In the genomic region with DNA sequence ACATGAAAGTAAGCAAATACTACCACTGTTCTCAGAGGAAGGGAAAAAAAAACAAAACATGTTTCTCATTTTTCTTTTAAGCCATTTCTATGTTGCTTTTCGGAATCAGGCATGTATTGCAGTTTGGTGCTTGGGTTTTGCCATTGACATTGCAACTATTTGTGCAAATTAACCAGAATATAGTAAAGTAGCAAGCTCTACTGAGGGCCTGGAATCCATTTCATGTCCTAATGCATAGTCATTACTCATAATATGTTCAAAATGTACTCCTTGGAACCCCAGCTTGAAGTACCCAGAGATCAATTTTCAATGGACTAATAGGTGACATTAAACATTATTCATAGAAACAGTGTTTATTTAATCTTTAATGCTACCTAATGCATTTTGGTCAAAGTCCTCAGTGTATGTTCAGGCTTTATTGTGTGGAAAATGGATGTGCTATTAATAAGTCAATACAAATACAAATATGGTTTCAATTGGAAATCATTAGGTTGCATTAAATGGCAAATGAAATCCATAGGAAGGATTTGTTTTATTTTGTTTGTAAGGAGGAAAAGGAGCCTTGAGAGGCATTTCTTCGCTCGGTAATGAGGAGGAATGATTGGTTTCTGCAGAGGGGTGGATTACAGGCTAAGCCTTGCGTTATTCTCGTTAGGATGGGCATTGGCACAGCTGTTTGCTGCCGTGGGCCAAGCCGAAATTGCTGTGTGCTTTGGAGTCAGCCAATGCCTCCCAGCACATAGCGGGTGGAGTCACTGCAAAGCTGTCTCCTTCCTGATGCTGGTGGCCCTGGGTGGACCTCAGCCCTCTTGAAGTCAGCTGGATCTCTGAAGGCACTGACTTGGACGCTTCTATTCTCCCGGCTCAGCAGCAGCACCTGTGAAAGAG, we compare ENCODE assay signal across 40 cellular contexts. TPM values are rescaled to one million over a fixed set of nuclear protein-coding genes. Genes with fewer than 3 reads are reported as not detected.
"Had no signal": no experiment of that assay in that cellular context is flagged by ENCODE, and none has a peak within 500 bp of the region (broad histone marks: within the 10 kb centered on the region; RNA-seq: fewer than 3 reads in every experiment).

No MANE protein-coding gene starts in this region.

- H3K4me1 Mint-ChIP-seq: activated CD4-positive, alpha-beta memory T cell treated with anti-CD3 and anti-CD28 coated beads, Interleukin-2, amount 10 ng/mL, durations not matched to agents 7 days and 5 days; activated CD4-positive, alpha-beta T cell treated with anti-CD3 and anti-CD28 coated beads for 36 hours; activated CD4-positive, alpha-beta T cell treated with anti-CD3 and anti-CD28 coated beads, Interleukin-2, amount 10 ng/mL, durations not matched to agents 7 days and 5 days; activated CD8-positive, alpha-beta memory T cell treated with anti-CD3 and anti-CD28 coated beads, Interleukin-2, amount 10 ng/mL, durations not matched to agents 7 days and 5 days; activated naive CD4-positive, alpha-beta T cell treated with anti-CD3 and anti-CD28 coated beads, Interleukin-2, amount 10 ng/mL, durations not matched to agents 7 days and 5 days; activated naive CD4-positive, alpha-beta T cell treated with anti-CD3 and anti-CD28 coated beads, Interleukin-2, amount 50 U/mL, for 24 hours; activated naive CD8-positive, alpha-beta T cell treated with anti-CD3 and anti-CD28 coated beads, Interleukin-2, amount 10 ng/mL, durations not matched to agents 7 days and 5 days; activated naive CD8-positive, alpha-beta T cell treated with anti-CD3 and anti-CD28 coated beads, Interleukin-2, amount 50 U/mL, for 24 hours; activated T-helper 17 cell treated with anti-CD3 and anti-CD28 coated beads, Interleukin-2, amount 50 U/mL, for 72 hours; central memory CD8-positive, alpha-beta T cell had no signal

- H3K4me1 ChIP-seq: ascending aorta had no signal

- H3K27ac ChIP-seq: ascending aorta, cardiac muscle cell, VCaP had no signal

- H3K27me3 Mint-ChIP-seq: activated CD4-positive, alpha-beta memory T cell treated with anti-CD3 and anti-CD28 coated beads, Interleukin-2, amount 10 ng/mL, durations not matched to agents 7 days and 5 days; activated CD4-positive, alpha-beta T cell treated with anti-CD3 and anti-CD28 coated beads, Interleukin-2, amount 10 ng/mL, durations not matched to agents 7 days and 5 days; activated CD8-positive, alpha-beta memory T cell treated with anti-CD3 and anti-CD28 coated beads, Interleukin-2, amount 10 ng/mL, durations not matched to agents 7 days and 5 days; activated naive CD4-positive, alpha-beta T cell treated with anti-CD3 and anti-CD28 coated beads, Interleukin-2, amount 50 U/mL, for 24 hours; activated naive CD8-positive, alpha-beta T cell; central memory CD8-positive, alpha-beta T cell had no signal

- FAIRE-seq: bronchial epithelial cell, TTC549 had no signal

- H3K27me3 ChIP-seq: ascending aorta, cardiac muscle cell had no signal

- H3K27ac Mint-ChIP-seq: activated CD4-positive, alpha-beta memory T cell treated with anti-CD3 and anti-CD28 coated beads, Interleukin-2, amount 10 ng/mL, durations not matched to agents 7 days and 5 days; activated CD4-positive, alpha-beta T cell treated with anti-CD3 and anti-CD28 coated beads for 36 hours; activated CD4-positive, alpha-beta T cell treated with anti-CD3 and anti-CD28 coated beads, Interleukin-2, amount 10 ng/mL, durations not matched to agents 7 days and 5 days; activated CD8-positive, alpha-beta memory T cell treated with anti-CD3 and anti-CD28 coated beads, Interleukin-2, amount 10 ng/mL, durations not matched to agents 7 days and 5 days; activated CD8-positive, alpha-beta T cell treated with anti-CD3 and anti-CD28 coated beads, Interleukin-2, amount 10 ng/mL, durations not matched to agents 7 days and 5 days; activated naive CD4-positive, alpha-beta T cell treated with anti-CD3 and anti-CD28 coated beads, Interleukin-2, amount 10 ng/mL, durations not matched to agents 7 days and 5 days; activated naive CD4-positive, alpha-beta T cell treated with anti-CD3 and anti-CD28 coated beads, Interleukin-2, amount 50 U/mL, for 24 hours; activated naive CD8-positive, alpha-beta T cell; activated naive CD8-positive, alpha-beta T cell treated with anti-CD3 and anti-CD28 coated beads, Interleukin-2, amount 10 ng/mL, durations not matched to agents 7 days and 5 days; activated naive CD8-positive, alpha-beta T cell treated with anti-CD3 and anti-CD28 coated beads, Interleukin-2, amount 50 U/mL, for 24 hours; activated T-cell treated with anti-CD3 and anti-CD28 coated beads, Interleukin-2, amount 50 U/mL, for 72 hours; activated T-helper 1 cell treated with anti-CD3 and anti-CD28 coated beads, Interleukin-12 subunit alpha, Interleukin-12 subunit beta, Interleukin-2, Interleukin-4 antibody, amounts not matched to agents 30 ng/mL and 10 ng/mL and 1 ng/mL, durations not matched to agents 14 hours and 24 hours and 36 hours; activated T-helper 17 cell treated with anti-CD3 and anti-CD28 coated beads, Interleukin-2, amount 50 U/mL, for 72 hours; T-helper 1 cell treated with Interleukin-12 subunit alpha and Interleukin-12 subunit beta and Interleukin-4 antibody, amounts not matched to agents 30 μg/mL and 1 μg/mL, for 36 hours; T-helper 2 cell treated with Interferon-gamma antibody and Interleukin-4, amounts not matched to agents 5 μg/mL and 100 μg/mL, for 36 hours had no signal

- ATAC-seq: activated CD4-positive, alpha-beta T cell treated with anti-CD3 and anti-CD28 coated beads for 36 hours; activated CD4-positive, CD25-positive, alpha-beta regulatory T cell treated with anti-CD3 and anti-CD28 coated beads, Interleukin-2, amount 50 U/mL, for 24 hours; activated CD8-positive, alpha-beta memory T cell treated with anti-CD3 and anti-CD28 coated beads, Interleukin-2, amount 10 ng/mL, durations not matched to agents 7 days and 5 days; activated CD8-positive, alpha-beta T cell treated with anti-CD3 and anti-CD28 coated beads, Interleukin-2, amount 10 ng/mL, durations not matched to agents 7 days and 5 days; activated naive CD8-positive, alpha-beta T cell treated with anti-CD3 and anti-CD28 coated beads, Interleukin-2, amount 50 U/mL, for 24 hours; activated T-cell treated with anti-CD3 and anti-CD28 coated beads, Interleukin-2, amount 50 U/mL, for 4 hours; activated T-cell treated with anti-CD3 and anti-CD28 coated beads, Interleukin-2, amount 50 U/mL, for 72 hours; activated T-helper 17 cell treated with anti-CD3 and anti-CD28 coated beads, Interleukin-2, amount 50 U/mL, for 72 hours had no signal

- H3K9me3 ChIP-seq: ascending aorta had no signal

- H3K9me3 Mint-ChIP-seq: activated CD4-positive, alpha-beta T cell treated with anti-CD3 and anti-CD28 coated beads, Interleukin-2, amount 10 ng/mL, durations not matched to agents 7 days and 5 days; activated naive CD4-positive, alpha-beta T cell treated with anti-CD3 and anti-CD28 coated beads, Interleukin-2, amount 50 U/mL, for 24 hours; activated naive CD8-positive, alpha-beta T cell treated with anti-CD3 and anti-CD28 coated beads, Interleukin-2, amount 50 U/mL, for 24 hours; activated T-cell treated with anti-CD3 and anti-CD28 coated beads, Interleukin-2, amount 50 U/mL, for 4 hours; activated T-cell treated with anti-CD3 and anti-CD28 coated beads, Interleukin-2, amount 50 U/mL, for 72 hours; activated T-helper 1 cell treated with anti-CD3 and anti-CD28 coated beads, Interleukin-12 subunit alpha, Interleukin-12 subunit beta, Interleukin-2, Interleukin-4 antibody, amounts not matched to agents 30 ng/mL and 10 ng/mL and 1 ng/mL, durations not matched to agents 14 hours and 24 hours and 36 hours; activated T-helper 17 cell treated with anti-CD3 and anti-CD28 coated beads, Interleukin-2, amount 50 U/mL, for 72 hours; T-helper 1 cell treated with Interleukin-12 subunit alpha and Interleukin-12 subunit beta and Interleukin-4 antibody, amounts not matched to agents 30 μg/mL and 1 μg/mL, for 36 hours; T-helper 2 cell treated with Interferon-gamma antibody and Interleukin-4, amounts not matched to agents 5 μg/mL and 100 μg/mL, for 36 hours had no signal

- DNase-seq: activated CD4-positive, alpha-beta memory T cell treated with anti-CD3 and anti-CD28 coated beads, Interleukin-2, amount 10 ng/mL, durations not matched to agents 7 days and 5 days; activated CD4-positive, alpha-beta T cell treated with anti-CD3 and anti-CD28 coated beads for 1 hour; activated CD4-positive, alpha-beta T cell treated with anti-CD3 and anti-CD28 coated beads for 36 hours; activated CD4-positive, alpha-beta T cell treated with anti-CD3 and anti-CD28 coated beads for 48 hours; activated CD4-positive, alpha-beta T cell treated with anti-CD3 and anti-CD28 coated beads, Interleukin-2, amount 10 ng/mL, durations not matched to agents 7 days and 5 days; activated CD4-positive, alpha-beta T cell treated with anti-CD3 and anti-CD28 coated beads, Interleukin-2, amount 50 U/mL, for 48 hours; activated CD4-positive, CD25-positive, alpha-beta regulatory T cell; activated CD8-positive, alpha-beta memory T cell treated with anti-CD3 and anti-CD28 coated beads for 24 hours; activated CD8-positive, alpha-beta memory T cell treated with anti-CD3 and anti-CD28 coated beads, Interleukin-2, amount 10 ng/mL, durations not matched to agents 7 days and 5 days; activated CD8-positive, alpha-beta memory T cell treated with anti-CD3 and anti-CD28 coated beads, Interleukin-2, amount 50 U/mL, for 48 hours; activated CD8-positive, alpha-beta T cell treated with anti-CD3 and anti-CD28 coated beads, Interleukin-2, amount 10 ng/mL, durations not matched to agents 7 days and 5 days; activated effector memory CD4-positive, alpha-beta T cell treated with Interleukin-2 at 50 U/mL for 16 hours; activated gamma-delta T cell; activated naive CD4-positive, alpha-beta T cell treated with anti-CD3 and anti-CD28 coated beads, Interleukin-2, amount 10 ng/mL, durations not matched to agents 7 days and 5 days; activated naive CD4-positive, alpha-beta T cell treated with Interleukin-2 at 50 U/mL for 16 hours; activated naive CD8-positive, alpha-beta T cell treated with anti-CD3 and anti-CD28 coated beads, Interleukin-2, amount 10 ng/mL, durations not matched to agents 7 days and 5 days; activated naive CD8-positive, alpha-beta T cell treated with anti-CD3 and anti-CD28 coated beads, Interleukin-2, amount 50 U/mL, for 24 hours; activated T-cell treated with anti-CD3 and anti-CD28 coated beads, Interleukin-2, amount 50 U/mL, for 4 hours; activated T-cell treated with anti-CD3 and anti-CD28 coated beads, Interleukin-2, amount 50 U/mL, for 72 hours; amygdala; anterior cingulate cortex; caudate nucleus; cerebellar nuclear complex; T-helper 1 cell; T-helper 2 cell; T-helper 9 cell had no signal

- H3K36me3 ChIP-seq: ascending aorta, cardiac muscle cell had no signal

- H3K36me3 Mint-ChIP-seq: activated CD8-positive, alpha-beta memory T cell treated with anti-CD3 and anti-CD28 coated beads, Interleukin-2, amount 10 ng/mL, durations not matched to agents 7 days and 5 days; activated naive CD4-positive, alpha-beta T cell treated with anti-CD3 and anti-CD28 coated beads, Interleukin-2, amount 10 ng/mL, durations not matched to agents 7 days and 5 days; activated naive CD4-positive, alpha-beta T cell treated with anti-CD3 and anti-CD28 coated beads, Interleukin-2, amount 50 U/mL, for 24 hours; activated naive CD8-positive, alpha-beta T cell; activated naive CD8-positive, alpha-beta T cell treated with anti-CD3 and anti-CD28 coated beads, Interleukin-2, amount 10 ng/mL, durations not matched to agents 7 days and 5 days; brain had no signal

- H3K4me3 Mint-ChIP-seq: activated CD4-positive, alpha-beta memory T cell treated with anti-CD3 and anti-CD28 coated beads, Interleukin-2, amount 10 ng/mL, durations not matched to agents 7 days and 5 days; activated CD4-positive, alpha-beta T cell treated with anti-CD3 and anti-CD28 coated beads for 36 hours; activated CD4-positive, alpha-beta T cell treated with anti-CD3 and anti-CD28 coated beads, Interleukin-2, amount 10 ng/mL, durations not matched to agents 7 days and 5 days; activated CD8-positive, alpha-beta memory T cell treated with anti-CD3 and anti-CD28 coated beads, Interleukin-2, amount 10 ng/mL, durations not matched to agents 7 days and 5 days; activated CD8-positive, alpha-beta T cell treated with anti-CD3 and anti-CD28 coated beads, Interleukin-2, amount 10 ng/mL, durations not matched to agents 7 days and 5 days; activated naive CD4-positive, alpha-beta T cell treated with anti-CD3 and anti-CD28 coated beads, Interleukin-2, amount 10 ng/mL, durations not matched to agents 7 days and 5 days; activated naive CD4-positive, alpha-beta T cell treated with anti-CD3 and anti-CD28 coated beads, Interleukin-2, amount 50 U/mL, for 24 hours; activated naive CD8-positive, alpha-beta T cell; activated naive CD8-positive, alpha-beta T cell treated with anti-CD3 and anti-CD28 coated beads, Interleukin-2, amount 10 ng/mL, durations not matched to agents 7 days and 5 days; activated naive CD8-positive, alpha-beta T cell treated with anti-CD3 and anti-CD28 coated beads, Interleukin-2, amount 50 U/mL, for 24 hours; activated T-cell treated with anti-CD3 and anti-CD28 coated beads, Interleukin-2, amount 50 U/mL, for 4 hours; activated T-cell treated with anti-CD3 and anti-CD28 coated beads, Interleukin-2, amount 50 U/mL, for 72 hours; activated T-helper 1 cell treated with anti-CD3 and anti-CD28 coated beads, Interleukin-12 subunit alpha, Interleukin-12 subunit beta, Interleukin-2, Interleukin-4 antibody, amounts not matched to agents 30 ng/mL and 10 ng/mL and 1 ng/mL, durations not matched to agents 14 hours and 24 hours and 36 hours; activated T-helper 17 cell treated with anti-CD3 and anti-CD28 coated beads, Interleukin-2, amount 50 U/mL, for 72 hours; brain; central memory CD8-positive, alpha-beta T cell; T-helper 1 cell treated with Interleukin-12 subunit alpha and Interleukin-12 subunit beta and Interleukin-4 antibody, amounts not matched to agents 30 μg/mL and 1 μg/mL, for 36 hours; T-helper 2 cell treated with Interferon-gamma antibody and Interleukin-4, amounts not matched to agents 5 μg/mL and 100 μg/mL, for 36 hours had no signal

- H3K4me3 ChIP-seq: ascending aorta, cardiac muscle cell had no signal

RNA-seq across cellular contexts. Expression of a gene that starts 56.4 kb away (rescaled TPM):
- total RNA-seq: activated CD4-positive, alpha-beta memory T cell treated with anti-CD3 and anti-CD28 coated beads, Interleukin-2, amount 10 ng/mL, durations not matched to agents 7 days and 5 days; activated CD4-positive, alpha-beta T cell treated with anti-CD3 and anti-CD28 coated beads, Interleukin-2, amount 10 ng/mL, durations not matched to agents 7 days and 5 days; activated CD8-positive, alpha-beta memory T cell treated with anti-CD3 and anti-CD28 coated beads, Interleukin-2, amount 10 ng/mL, durations not matched to agents 7 days and 5 days; activated CD8-positive, alpha-beta T cell treated with anti-CD3 and anti-CD28 coated beads, Interleukin-2, amount 10 ng/mL, durations not matched to agents 7 days and 5 days; activated naive CD8-positive, alpha-beta T cell treated with anti-CD3 and anti-CD28 coated beads, Interleukin-2, amount 10 ng/mL, durations not matched to agents 7 days and 5 days; activated T-helper 1 cell treated with anti-CD3 and anti-CD28 coated beads, Interleukin-12 subunit alpha, Interleukin-12 subunit beta, Interleukin-2, Interleukin-4 antibody, amounts not matched to agents 30 ng/mL and 10 ng/mL and 1 ng/mL, durations not matched to agents 14 hours and 24 hours and 36 hours; activated T-helper 17 cell treated with anti-CD3 and anti-CD28 coated beads, Interleukin-2, amount 50 U/mL, for 72 hours; ascending aorta; bronchial epithelial cell had no signal
